33 cellular contexts compared by ENCODE assay signal in genomic region chr9:131385296-131385695, GRCh38.
"Had no signal": no experiment of that assay in that cellular context is flagged by ENCODE, and none has a peak within 500 bp of the region (broad histone marks: within the 10 kb centered on the region; RNA-seq: fewer than 3 reads in every experiment).

No MANE protein-coding gene starts in this region.

- DNase-seq: activated B cell treated with CpG ODN at 0.5 μM for 24 hours; activated CD4-positive, alpha-beta memory T cell treated with anti-CD3 and anti-CD28 coated beads, Interleukin-2, amount 10 ng/mL, durations not matched to agents 7 days and 5 days; activated CD4-positive, alpha-beta T cell treated with anti-CD3 and anti-CD28 coated beads for 48 hours; activated CD4-positive, CD25-positive, alpha-beta regulatory T cell treated with anti-CD3 and anti-CD28 coated beads, Interleukin-2, amount 50 U/mL, for 72 hours; activated CD8-positive, alpha-beta memory T cell treated with anti-CD3 and anti-CD28 coated beads for 24 hours; activated CD8-positive, alpha-beta memory T cell treated with anti-CD3 and anti-CD28 coated beads, Interleukin-2, amount 10 ng/mL, durations not matched to agents 7 days and 5 days; activated CD8-positive, alpha-beta memory T cell treated with anti-CD3 and anti-CD28 coated beads, Interleukin-2, amount 50 U/mL, for 48 hours; activated effector memory CD4-positive, alpha-beta T cell treated with Interleukin-2 at 50 U/mL for 16 hours; activated naive CD4-positive, alpha-beta T cell treated with anti-CD3 and anti-CD28 coated beads, Interleukin-2, amount 10 ng/mL, durations not matched to agents 7 days and 5 days; activated naive CD8-positive, alpha-beta T cell treated with anti-CD3 and anti-CD28 coated beads, Interleukin-2, amount 50 U/mL, for 24 hours; activated T-cell treated with anti-CD3 and anti-CD28 coated beads, Interleukin-2, amount 50 U/mL, for 48 hours; anterior cingulate cortex; caudate nucleus; MM.1S; NCI-H1092; NCI-H1436 treated with DMSO at 0.1 percent for 48 hours; NCI-H1694 treated with DMSO at 0.1 percent for 48 hours; NCI-H2029 treated with DMSO at 0.1 percent for 48 hours; NCI-H2107; NCI-H2171; NCI-H226; NCI-H446 treated with DMSO at 0.1 percent for 48 hours; NCI-H524; PC-3; Peyer's patch; RPMI8226; SIG-M5; SW 1271; T1000 had no signal

- H3K4me2 ChIP-seq: KMS-11 had no signal

- H3K9me3 Mint-ChIP-seq: activated B cell treated with CpG ODN at 0.5 μM for 24 hours; activated CD4-positive, alpha-beta memory T cell treated with anti-CD3 and anti-CD28 coated beads, Interleukin-2, amount 10 ng/mL, durations not matched to agents 7 days and 5 days; activated naive CD4-positive, alpha-beta T cell treated with anti-CD3 and anti-CD28 coated beads, Interleukin-2, amount 10 ng/mL, durations not matched to agents 7 days and 5 days; activated naive CD8-positive, alpha-beta T cell treated with anti-CD3 and anti-CD28 coated beads, Interleukin-2, amount 50 U/mL, for 24 hours; brain had no signal

- H3K4me3 ChIP-seq: Peyer's patch had no signal

- H3K27me3 ChIP-seq: Peyer's patch had no signal

- H3K27ac ChIP-seq: KMS-11, Peyer's patch had no signal

- H3K36me3 ChIP-seq: Peyer's patch had no signal

- H3K4me1 Mint-ChIP-seq: activated B cell treated with CpG ODN at 0.5 μM for 24 hours; activated naive CD8-positive, alpha-beta T cell treated with anti-CD3 and anti-CD28 coated beads, Interleukin-2, amount 50 U/mL, for 24 hours had no signal

- H3K4me1 ChIP-seq: Peyer's patch had no signal

- H3K27ac Mint-ChIP-seq: activated B cell treated with CpG ODN at 0.5 μM for 24 hours; activated CD4-positive, alpha-beta memory T cell treated with anti-CD3 and anti-CD28 coated beads, Interleukin-2, amount 10 ng/mL, durations not matched to agents 7 days and 5 days; activated CD8-positive, alpha-beta memory T cell treated with anti-CD3 and anti-CD28 coated beads, Interleukin-2, amount 10 ng/mL, durations not matched to agents 7 days and 5 days; activated naive CD4-positive, alpha-beta T cell treated with anti-CD3 and anti-CD28 coated beads, Interleukin-2, amount 10 ng/mL, durations not matched to agents 7 days and 5 days; activated naive CD8-positive, alpha-beta T cell; activated naive CD8-positive, alpha-beta T cell treated with anti-CD3 and anti-CD28 coated beads, Interleukin-2, amount 50 U/mL, for 24 hours had no signal

- H3K27me3 Mint-ChIP-seq: activated B cell treated with CpG ODN at 0.5 μM for 24 hours; activated CD8-positive, alpha-beta memory T cell treated with anti-CD3 and anti-CD28 coated beads, Interleukin-2, amount 10 ng/mL, durations not matched to agents 7 days and 5 days; activated naive CD8-positive, alpha-beta T cell; activated naive CD8-positive, alpha-beta T cell treated with anti-CD3 and anti-CD28 coated beads, Interleukin-2, amount 50 U/mL, for 24 hours; brain had no signal

- H3K9ac ChIP-seq: KMS-11 had no signal

- H3K36me3 Mint-ChIP-seq: activated CD8-positive, alpha-beta memory T cell treated with anti-CD3 and anti-CD28 coated beads, Interleukin-2, amount 10 ng/mL, durations not matched to agents 7 days and 5 days; activated naive CD4-positive, alpha-beta T cell treated with anti-CD3 and anti-CD28 coated beads, Interleukin-2, amount 10 ng/mL, durations not matched to agents 7 days and 5 days; activated naive CD8-positive, alpha-beta T cell; brain had no signal

- H3K9me3 ChIP-seq: Peyer's patch had no signal

- ATAC-seq: activated CD8-positive, alpha-beta memory T cell treated with anti-CD3 and anti-CD28 coated beads, Interleukin-2, amount 10 ng/mL, durations not matched to agents 7 days and 5 days; activated naive CD8-positive, alpha-beta T cell treated with anti-CD3 and anti-CD28 coated beads, Interleukin-2, amount 50 U/mL, for 24 hours; PC-3; Right ventricle myocardium inferior had no signal

- H3K4me3 Mint-ChIP-seq: activated B cell treated with CpG ODN at 0.5 μM for 24 hours; activated CD4-positive, alpha-beta memory T cell treated with anti-CD3 and anti-CD28 coated beads, Interleukin-2, amount 10 ng/mL, durations not matched to agents 7 days and 5 days; activated CD8-positive, alpha-beta memory T cell treated with anti-CD3 and anti-CD28 coated beads, Interleukin-2, amount 10 ng/mL, durations not matched to agents 7 days and 5 days; activated naive CD4-positive, alpha-beta T cell treated with anti-CD3 and anti-CD28 coated beads, Interleukin-2, amount 10 ng/mL, durations not matched to agents 7 days and 5 days; activated naive CD8-positive, alpha-beta T cell; activated naive CD8-positive, alpha-beta T cell treated with anti-CD3 and anti-CD28 coated beads, Interleukin-2, amount 50 U/mL, for 24 hours had no signal
